In the genomic region with DNA sequence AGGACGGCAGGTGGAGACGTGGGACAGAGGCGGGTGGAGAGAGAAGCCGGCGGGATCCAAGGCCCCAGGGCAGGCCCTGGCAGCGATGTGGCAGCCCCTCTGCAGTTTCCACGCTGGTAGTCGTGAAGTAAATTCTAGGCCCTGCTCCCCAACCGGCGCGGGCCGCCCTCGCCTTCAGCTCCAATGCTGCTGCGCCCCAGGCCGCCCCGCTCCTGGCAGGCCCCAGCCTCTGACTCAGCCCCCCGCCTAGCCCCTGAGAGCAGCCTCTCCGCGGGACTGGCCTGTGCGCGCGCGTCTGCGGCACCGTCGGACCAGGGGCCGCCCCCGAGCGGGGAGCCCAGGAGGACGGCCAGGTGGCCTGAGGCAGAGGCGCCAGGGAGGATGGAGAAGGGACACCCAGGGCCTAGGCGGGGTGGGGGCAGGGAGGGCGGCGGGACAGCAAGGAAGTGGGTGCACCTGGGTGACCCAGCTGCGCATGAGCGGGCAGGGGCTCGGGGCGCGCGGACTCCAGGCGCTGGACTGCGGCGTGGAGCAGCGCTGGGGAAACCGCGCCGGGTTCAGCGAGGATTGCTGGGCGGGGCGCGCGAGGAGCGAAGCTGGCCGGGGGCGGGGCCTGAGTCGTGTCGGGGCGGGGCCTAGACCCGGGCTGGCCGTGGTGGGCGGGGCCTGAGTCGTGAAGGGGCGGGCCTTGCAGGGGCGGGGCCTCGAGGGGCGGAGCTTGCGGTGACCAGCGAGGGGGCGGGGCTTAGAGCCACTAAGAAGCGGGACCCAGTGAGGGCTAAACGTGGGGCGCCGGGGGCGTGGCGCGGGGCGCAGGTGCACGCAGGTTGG, we compare ENCODE assay signal across 1 cellular context.
TF ChIP-seq lines count a peak whose summit lies in the region.

No MANE protein-coding gene starts in this region.

TF ChIP-seq in HCT116, 20 proteins besides CTCF, POLR2A, EP300 and RAD21 (continued from another document):
- TF ChIP-seq, protein P1, sequence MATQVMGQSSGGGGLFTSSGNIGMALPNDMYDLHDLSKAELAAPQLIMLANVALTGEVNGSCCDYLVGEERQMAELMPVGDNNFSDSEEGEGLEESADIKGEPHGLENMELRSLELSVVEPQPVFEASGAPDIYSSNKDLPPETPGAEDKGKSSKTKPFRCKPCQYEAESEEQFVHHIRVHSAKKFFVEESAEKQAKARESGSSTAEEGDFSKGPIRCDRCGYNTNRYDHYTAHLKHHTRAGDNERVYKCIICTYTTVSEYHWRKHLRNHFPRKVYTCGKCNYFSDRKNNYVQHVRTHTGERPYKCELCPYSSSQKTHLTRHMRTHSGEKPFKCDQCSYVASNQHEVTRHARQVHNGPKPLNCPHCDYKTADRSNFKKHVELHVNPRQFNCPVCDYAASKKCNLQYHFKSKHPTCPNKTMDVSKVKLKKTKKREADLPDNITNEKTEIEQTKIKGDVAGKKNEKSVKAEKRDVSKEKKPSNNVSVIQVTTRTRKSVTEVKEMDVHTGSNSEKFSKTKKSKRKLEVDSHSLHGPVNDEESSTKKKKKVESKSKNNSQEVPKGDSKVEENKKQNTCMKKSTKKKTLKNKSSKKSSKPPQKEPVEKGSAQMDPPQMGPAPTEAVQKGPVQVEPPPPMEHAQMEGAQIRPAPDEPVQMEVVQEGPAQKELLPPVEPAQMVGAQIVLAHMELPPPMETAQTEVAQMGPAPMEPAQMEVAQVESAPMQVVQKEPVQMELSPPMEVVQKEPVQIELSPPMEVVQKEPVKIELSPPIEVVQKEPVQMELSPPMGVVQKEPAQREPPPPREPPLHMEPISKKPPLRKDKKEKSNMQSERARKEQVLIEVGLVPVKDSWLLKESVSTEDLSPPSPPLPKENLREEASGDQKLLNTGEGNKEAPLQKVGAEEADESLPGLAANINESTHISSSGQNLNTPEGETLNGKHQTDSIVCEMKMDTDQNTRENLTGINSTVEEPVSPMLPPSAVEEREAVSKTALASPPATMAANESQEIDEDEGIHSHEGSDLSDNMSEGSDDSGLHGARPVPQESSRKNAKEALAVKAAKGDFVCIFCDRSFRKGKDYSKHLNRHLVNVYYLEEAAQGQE (IDR thresholded peaks at IDR 0.05; ENCODE audit: low read depth): no peak
- TF ChIP-seq SRF (IDR thresholded peaks at IDR 0.05; ENCODE audit: low read depth) (no peak), ZFX (IDR thresholded peaks at IDR 0.05) (peak; percentile 95; the same call in 1 of the 2 replicates)
